Comparison of ENCODE assay signal across 36 cellular contexts in the genomic region with DNA sequence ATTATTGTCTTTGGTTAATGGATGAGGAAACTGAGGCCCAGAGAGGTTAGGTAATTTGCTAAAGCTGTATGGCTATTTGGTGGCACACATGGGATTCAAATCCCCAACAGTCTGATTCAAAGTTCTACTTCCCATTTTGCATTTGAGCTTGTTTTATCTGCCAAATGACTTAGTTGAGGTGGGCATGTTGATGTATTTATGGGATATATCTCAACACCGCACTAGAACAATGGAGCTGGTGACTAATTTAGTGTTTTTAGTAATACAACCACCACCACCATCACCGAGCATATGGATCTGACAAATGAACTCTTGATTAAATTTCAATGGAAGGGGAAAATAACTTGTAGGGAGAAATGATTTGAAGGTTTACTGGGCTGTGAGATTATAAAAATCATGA. TPM values are rescaled to one million over a fixed set of nuclear protein-coding genes. Genes with fewer than 3 reads are reported as not detected.
"Had no signal": no experiment of that assay in that cellular context is flagged by ENCODE, and none has a peak within 500 bp of the region (broad histone marks: within the 10 kb centered on the region; RNA-seq: fewer than 3 reads in every experiment).

No MANE protein-coding gene starts in this region.

- DNase-seq: activated CD4-positive, alpha-beta T cell treated with anti-CD3 and anti-CD28 coated beads for 36 hours; activated CD4-positive, alpha-beta T cell treated with anti-CD3 and anti-CD28 coated beads, Interleukin-2, amount 10 ng/mL, durations not matched to agents 7 days and 5 days; activated CD4-positive, alpha-beta T cell treated with anti-CD3 and anti-CD28 coated beads, Interleukin-2, amount 50 U/mL, for 48 hours; activated CD8-positive, alpha-beta memory T cell treated with anti-CD3 and anti-CD28 coated beads for 24 hours; activated CD8-positive, alpha-beta memory T cell treated with anti-CD3 and anti-CD28 coated beads, Interleukin-2, amount 10 ng/mL, durations not matched to agents 7 days and 5 days; activated CD8-positive, alpha-beta memory T cell treated with anti-CD3 and anti-CD28 coated beads, Interleukin-2, amount 50 U/mL, for 48 hours; activated effector memory CD4-positive, alpha-beta T cell treated with Interleukin-2 at 50 U/mL for 16 hours; activated naive CD4-positive, alpha-beta T cell treated with anti-CD3 and anti-CD28 coated beads, Interleukin-2, amount 10 ng/mL, durations not matched to agents 7 days and 5 days; activated T-cell treated with anti-CD3 and anti-CD28 coated beads, Interleukin-2, amount 50 U/mL, for 48 hours; amygdala; body of pancreas; Karpas-422; KBM-7; NCI-H1092 treated with DMSO at 0.1 percent for 48 hours; NCI-H1417; NCI-H146; NCI-H187; NCI-H2029 treated with DMSO at 0.1 percent for 48 hours; NCI-H2107; NCI-H2171; NCI-H510A; NCI-H526; NCI-H748 treated with DMSO at 0.1 percent for 48 hours; NK-92 treated with Interleukin-12 subunit alpha and Interleukin-12 subunit beta, amount 100 ng/mL, for 24 hours; PC-3; Right ventricle myocardium superior; SW 1271; T-helper 1 cell had no signal

- H3K4me1 Mint-ChIP-seq: activated CD4-positive, alpha-beta T cell treated with anti-CD3 and anti-CD28 coated beads for 36 hours; activated CD4-positive, alpha-beta T cell treated with anti-CD3 and anti-CD28 coated beads, Interleukin-2, amount 10 ng/mL, durations not matched to agents 7 days and 5 days; activated CD8-positive, alpha-beta memory T cell treated with anti-CD3 and anti-CD28 coated beads, Interleukin-2, amount 10 ng/mL, durations not matched to agents 7 days and 5 days; activated naive CD4-positive, alpha-beta T cell treated with anti-CD3 and anti-CD28 coated beads, Interleukin-2, amount 10 ng/mL, durations not matched to agents 7 days and 5 days had no signal

- H3K9me3 ChIP-seq: ascending aorta, body of pancreas, breast epithelium had no signal

- H3K27me3 Mint-ChIP-seq: activated CD4-positive, alpha-beta T cell treated with anti-CD3 and anti-CD28 coated beads for 36 hours; activated CD4-positive, alpha-beta T cell treated with anti-CD3 and anti-CD28 coated beads, Interleukin-2, amount 10 ng/mL, durations not matched to agents 7 days and 5 days; activated CD8-positive, alpha-beta memory T cell treated with anti-CD3 and anti-CD28 coated beads, Interleukin-2, amount 10 ng/mL, durations not matched to agents 7 days and 5 days; activated naive CD4-positive, alpha-beta T cell treated with anti-CD3 and anti-CD28 coated beads, Interleukin-2, amount 10 ng/mL, durations not matched to agents 7 days and 5 days; activated naive CD8-positive, alpha-beta T cell had no signal

- H3K27ac ChIP-seq: ascending aorta, body of pancreas, breast epithelium had no signal

- H3K36me3 ChIP-seq: breast epithelium had no signal

- H3K27me3 ChIP-seq: ascending aorta, body of pancreas, breast epithelium had no signal

- H3K4me1 ChIP-seq: ascending aorta, body of pancreas, breast epithelium had no signal

- H3K4me3 ChIP-seq: ascending aorta, body of pancreas, breast epithelium had no signal

- H3K9me3 Mint-ChIP-seq: activated CD4-positive, alpha-beta T cell treated with anti-CD3 and anti-CD28 coated beads, Interleukin-2, amount 10 ng/mL, durations not matched to agents 7 days and 5 days; activated naive CD4-positive, alpha-beta T cell treated with anti-CD3 and anti-CD28 coated beads, Interleukin-2, amount 10 ng/mL, durations not matched to agents 7 days and 5 days; T-helper 2 cell treated with Interferon-gamma antibody and Interleukin-4, amounts not matched to agents 5 μg/mL and 100 μg/mL, for 36 hours had no signal

- FAIRE-seq: TTC549 had no signal

- H3K27ac Mint-ChIP-seq: activated CD4-positive, alpha-beta T cell treated with anti-CD3 and anti-CD28 coated beads for 36 hours; activated CD4-positive, alpha-beta T cell treated with anti-CD3 and anti-CD28 coated beads, Interleukin-2, amount 10 ng/mL, durations not matched to agents 7 days and 5 days; activated CD8-positive, alpha-beta memory T cell treated with anti-CD3 and anti-CD28 coated beads, Interleukin-2, amount 10 ng/mL, durations not matched to agents 7 days and 5 days; activated naive CD4-positive, alpha-beta T cell treated with anti-CD3 and anti-CD28 coated beads, Interleukin-2, amount 10 ng/mL, durations not matched to agents 7 days and 5 days; T-helper 2 cell treated with Interferon-gamma antibody and Interleukin-4, amounts not matched to agents 5 μg/mL and 100 μg/mL, for 36 hours had no signal

- H3K4me3 Mint-ChIP-seq: activated CD4-positive, alpha-beta T cell treated with anti-CD3 and anti-CD28 coated beads for 36 hours; activated CD4-positive, alpha-beta T cell treated with anti-CD3 and anti-CD28 coated beads, Interleukin-2, amount 10 ng/mL, durations not matched to agents 7 days and 5 days; activated CD8-positive, alpha-beta memory T cell treated with anti-CD3 and anti-CD28 coated beads, Interleukin-2, amount 10 ng/mL, durations not matched to agents 7 days and 5 days; activated naive CD4-positive, alpha-beta T cell treated with anti-CD3 and anti-CD28 coated beads, Interleukin-2, amount 10 ng/mL, durations not matched to agents 7 days and 5 days; activated naive CD8-positive, alpha-beta T cell; T-helper 2 cell treated with Interferon-gamma antibody and Interleukin-4, amounts not matched to agents 5 μg/mL and 100 μg/mL, for 36 hours had no signal

- ATAC-seq: activated CD4-positive, alpha-beta T cell treated with anti-CD3 and anti-CD28 coated beads for 36 hours; activated CD8-positive, alpha-beta memory T cell treated with anti-CD3 and anti-CD28 coated beads, Interleukin-2, amount 10 ng/mL, durations not matched to agents 7 days and 5 days; body of pancreas; PC-3 had no signal

RNA-seq across cellular contexts. Expression of gene THEM5, which starts 29.0 kb away (rescaled TPM):
- total RNA-seq: activated CD4-positive, alpha-beta T cell treated with anti-CD3 and anti-CD28 coated beads for 36 hours; activated CD4-positive, alpha-beta T cell treated with anti-CD3 and anti-CD28 coated beads, Interleukin-2, amount 10 ng/mL, durations not matched to agents 7 days and 5 days; activated CD8-positive, alpha-beta memory T cell treated with anti-CD3 and anti-CD28 coated beads, Interleukin-2, amount 10 ng/mL, durations not matched to agents 7 days and 5 days; ascending aorta; body of pancreas; breast epithelium; cardiac septum; MCF 10A; PC-3; Right ventricle myocardium superior had no signal
- polyA plus RNA-seq: adipose tissue had no signal

RNA-seq across cellular contexts. Expression of gene C2CD4D, which starts 42.8 kb away (rescaled TPM):
- total RNA-seq: ascending aorta, cardiac septum, MCF 10A, Right ventricle myocardium superior had no signal

RNA-seq across cellular contexts. Expression of gene RORC, which starts 50.9 kb away (rescaled TPM):
- total RNA-seq: ascending aorta had no signal
